Comparison of ENCODE assay signal across 25 cellular contexts in genomic region chr12:32431025-32431424, GRCh38.
"Had no signal": no experiment of that assay in that cellular context is flagged by ENCODE, and none has a peak within 500 bp of the region (broad histone marks: within the 10 kb centered on the region; RNA-seq: fewer than 3 reads in every experiment).

No MANE protein-coding gene starts in this region.

- H3K4me1 Mint-ChIP-seq: activated CD4-positive, alpha-beta memory T cell treated with anti-CD3 and anti-CD28 coated beads, Interleukin-2, amount 10 ng/mL, durations not matched to agents 7 days and 5 days; activated naive CD4-positive, alpha-beta T cell treated with anti-CD3 and anti-CD28 coated beads, Interleukin-2, amount 10 ng/mL, durations not matched to agents 7 days and 5 days; naive thymus-derived CD8-positive, alpha-beta T cell had no signal

- H3K36me3 ChIP-seq: left lung, neutrophil, ovary, prostate gland, right atrium auricular region, spleen, uterus had no signal

- H3K4me3 ChIP-seq: heart right ventricle, left lung, lung, ovary, prostate gland, right atrium auricular region, spleen, testis, uterus had no signal

- H3K27me3 ChIP-seq: heart right ventricle, left lung, neutrophil, ovary, right atrium auricular region, spleen, testis, uterus had no signal

- H3K9me3 ChIP-seq: neutrophil, prostate gland, testis, uterus had no signal

- H3K4me3 Mint-ChIP-seq: activated CD4-positive, alpha-beta memory T cell treated with anti-CD3 and anti-CD28 coated beads, Interleukin-2, amount 10 ng/mL, durations not matched to agents 7 days and 5 days; activated naive CD4-positive, alpha-beta T cell treated with anti-CD3 and anti-CD28 coated beads, Interleukin-2, amount 10 ng/mL, durations not matched to agents 7 days and 5 days; activated T-cell treated with anti-CD3 and anti-CD28 coated beads, Interleukin-2, amount 50 U/mL, for 72 hours; naive thymus-derived CD8-positive, alpha-beta T cell had no signal

- H3K4me1 ChIP-seq: heart right ventricle, prostate gland, right atrium auricular region, spleen, testis, uterus had no signal

- H3K27ac ChIP-seq: heart right ventricle, left lung, neutrophil, ovary, prostate gland, right atrium auricular region, spleen, testis, uterus had no signal

- DNase-seq: activated CD4-positive, alpha-beta memory T cell treated with anti-CD3 and anti-CD28 coated beads, Interleukin-2, amount 10 ng/mL, durations not matched to agents 7 days and 5 days; activated CD4-positive, alpha-beta T cell treated with anti-CD3 and anti-CD28 coated beads for 48 hours; activated effector memory CD4-positive, alpha-beta T cell treated with Interleukin-2 at 50 U/mL for 16 hours; activated naive CD4-positive, alpha-beta T cell treated with anti-CD3 and anti-CD28 coated beads, Interleukin-2, amount 10 ng/mL, durations not matched to agents 7 days and 5 days; activated T-cell treated with anti-CD3 and anti-CD28 coated beads, Interleukin-2, amount 50 U/mL, for 72 hours; amygdala; cerebellar nuclear complex; cortex of kidney; erythroblast; foreskin fibroblast; heart right ventricle; left lung; naive thymus-derived CD8-positive, alpha-beta T cell; ovary; spleen; stimulated activated CD4-positive, alpha-beta T cell treated with anti-CD3 and anti-CD28 coated beads, Interleukin-4, amount 100 ng/mL, for 1 hour; stimulated activated naive CD4-positive, alpha-beta T cell; T1000; testis; trophoblast cell; uterus had no signal

- H3K27ac Mint-ChIP-seq: activated CD4-positive, alpha-beta memory T cell treated with anti-CD3 and anti-CD28 coated beads, Interleukin-2, amount 10 ng/mL, durations not matched to agents 7 days and 5 days; activated naive CD4-positive, alpha-beta T cell treated with anti-CD3 and anti-CD28 coated beads, Interleukin-2, amount 10 ng/mL, durations not matched to agents 7 days and 5 days; activated T-cell treated with anti-CD3 and anti-CD28 coated beads, Interleukin-2, amount 50 U/mL, for 72 hours; naive thymus-derived CD8-positive, alpha-beta T cell had no signal
